22 cellular contexts compared by ENCODE assay signal in genomic region chr12:63362801-63363200, GRCh38.
DNase-seq lines count a peak whose midpoint lies in the region; ATAC-seq, FAIRE-seq and TF ChIP-seq lines count a peak whose summit lies in the region.
"Had no signal": no experiment of that assay in that cellular context is flagged by ENCODE, and none has a peak within 500 bp of the region (broad histone marks: within the 10 kb centered on the region; RNA-seq: fewer than 3 reads in every experiment).

No MANE protein-coding gene starts in this region.

- no peaks in the 10 kb centered on the region for H3K27me3 Mint-ChIP-seq in activated CD4-positive, alpha-beta T cell treated with anti-CD3 and anti-CD28 coated beads, Interleukin-2, amount 10 ng/mL, durations not matched to agents 7 days and 5 days
- H3K27me3 Mint-ChIP-seq: IgD-negative memory B cell had no signal

- POLR2A ChIA-PET in activated CD4-positive, alpha-beta T cell treated with anti-CD3 and anti-CD28 coated beads, Interleukin-2, amount 10 ng/mL, durations not matched to agents 7 days and 5 days (lab: Charles Lee): no interaction called here

- no peak for FAIRE-seq in bronchial epithelial cell (lab: Jason Lieb, UNC)
- FAIRE-seq: GM12878, islet of Langerhans, RCC 7860 had no signal

- no peaks in the 10 kb centered on the region for H3K36me3 ChIP-seq in bronchial epithelial cell (ENCODE audit: control insufficient read depth, insufficient read depth, low read length)
- H3K36me3 ChIP-seq: esophagus muscularis mucosa had no signal

- H3K4me3 Mint-ChIP-seq in activated CD4-positive, alpha-beta T cell treated with anti-CD3 and anti-CD28 coated beads, Interleukin-2, amount 10 ng/mL, durations not matched to agents 7 days and 5 days: no peak overlapping the region
- H3K4me3 Mint-ChIP-seq: IgD-negative memory B cell had no signal

- H3K27ac Mint-ChIP-seq in activated CD4-positive, alpha-beta T cell treated with anti-CD3 and anti-CD28 coated beads, Interleukin-2, amount 10 ng/mL, durations not matched to agents 7 days and 5 days: no peak overlapping the region
- H3K27ac Mint-ChIP-seq: IgD-negative memory B cell had no signal

- H3K4me1 Mint-ChIP-seq in activated CD4-positive, alpha-beta T cell treated with anti-CD3 and anti-CD28 coated beads, Interleukin-2, amount 10 ng/mL, durations not matched to agents 7 days and 5 days: no peaks in the 10 kb centered on the region
- H3K4me1 Mint-ChIP-seq: IgD-negative memory B cell had no signal

- ATAC-seq in GM21526 (IDR thresholded peaks at IDR 0.05; ENCODE audit: low FRiP score, unreplicated experiment) (no peak), esophagus mucosa (no peak)
- ATAC-seq: GM12878 had no signal

- no peak overlapping the region for H3K4me3 ChIP-seq in bronchial epithelial cell (ENCODE audit: low read depth, low read length)
- H3K4me3 ChIP-seq: esophagus muscularis mucosa, GM12878, hepatocyte had no signal

- peak; percentile 16 for DNase-seq in H4 (ENCODE audit: low spot score)
- DNase-seq in NCI-H226: peak; percentile 12
- peak; percentile 80 for DNase-seq in bronchial epithelial cell (ENCODE audit: low read depth)
- peak; percentile 17 for DNase-seq in non-pigmented ciliary epithelial cell (ENCODE audit: low read depth)
- no peak for DNase-seq in activated CD4-positive, alpha-beta T cell treated with anti-CD3 and anti-CD28 coated beads, Interleukin-2, amount 10 ng/mL, durations not matched to agents 7 days and 5 days
- DNase-seq: activated effector memory CD4-positive, alpha-beta T cell treated with Interleukin-2 at 50 U/mL for 16 hours; AML-193; caudate nucleus; COR-L47; GF-D8; NCI-H1930; NCI-H345; stimulated activated CD4-positive, alpha-beta T cell treated with anti-CD3 and anti-CD28 coated beads, Interleukin-1b, Interleukin-23, amount 100 ng/mL, for 48 hours; stimulated activated naive CD4-positive, alpha-beta T cell had no signal

- H3K9me3 Mint-ChIP-seq in activated CD4-positive, alpha-beta T cell treated with anti-CD3 and anti-CD28 coated beads, Interleukin-2, amount 10 ng/mL, durations not matched to agents 7 days and 5 days: peaks cover 5% of the 10 kb centered on the region

- no peaks in the 10 kb centered on the region for H3K36me3 Mint-ChIP-seq in activated CD4-positive, alpha-beta T cell treated with anti-CD3 and anti-CD28 coated beads, Interleukin-2, amount 10 ng/mL, durations not matched to agents 7 days and 5 days (ENCODE audit: low read depth)
- H3K36me3 Mint-ChIP-seq: IgD-negative memory B cell had no signal

- CTCF ChIA-PET in activated CD4-positive, alpha-beta T cell treated with anti-CD3 and anti-CD28 coated beads, Interleukin-2, amount 10 ng/mL, durations not matched to agents 7 days and 5 days (lab: Charles Lee): no interaction called here

- TF ChIP-seq CTCF in bronchial epithelial cell (IDR thresholded peaks at IDR 0.05; ENCODE audit: insufficient read depth, low read length, severe bottlenecking): no peak

- no peaks in the 10 kb centered on the region for H3K27me3 ChIP-seq in bronchial epithelial cell (ENCODE audit: control insufficient read depth, insufficient read depth, low read length)
- H3K27me3 ChIP-seq: esophagus muscularis mucosa, hepatocyte had no signal
